1 cellular context compared by ENCODE assay signal in the genomic region with DNA sequence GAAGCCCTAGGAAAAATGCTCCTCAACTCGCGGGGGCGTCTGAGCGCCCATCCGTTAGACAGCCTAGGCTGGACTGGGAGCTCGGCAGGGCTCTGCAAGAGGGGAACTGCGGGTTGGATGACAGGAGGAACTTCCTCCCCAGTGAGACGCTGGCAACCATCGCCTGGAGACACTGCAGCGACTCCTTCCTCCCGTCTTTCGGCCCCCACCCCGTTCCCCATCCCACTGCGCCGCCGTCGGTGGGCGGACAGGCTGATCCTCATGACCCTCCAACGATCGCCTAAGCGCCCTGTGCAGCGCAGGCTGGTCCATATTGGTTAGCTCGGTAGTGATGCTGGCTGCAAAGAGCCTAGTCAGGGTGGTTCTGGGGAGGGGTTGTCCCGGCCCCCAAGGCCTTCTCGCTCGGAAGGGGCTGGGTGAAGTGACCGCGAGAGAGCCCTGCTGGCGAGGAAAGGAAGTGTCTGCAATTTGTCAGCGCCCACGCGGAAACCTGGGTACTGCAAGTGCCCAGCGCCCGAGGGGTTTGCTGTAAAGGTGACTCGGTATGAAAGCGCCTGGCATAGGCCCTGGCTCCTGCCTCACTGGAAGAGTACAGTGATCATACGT.
TF ChIP-seq lines count a peak whose summit lies in the region.

No MANE protein-coding gene starts in this region.

TF ChIP-seq in K562, 482 proteins besides CTCF, POLR2A, EP300 and RAD21 (continued from another document and continues in another):
- TF ChIP-seq, protein P1, sequence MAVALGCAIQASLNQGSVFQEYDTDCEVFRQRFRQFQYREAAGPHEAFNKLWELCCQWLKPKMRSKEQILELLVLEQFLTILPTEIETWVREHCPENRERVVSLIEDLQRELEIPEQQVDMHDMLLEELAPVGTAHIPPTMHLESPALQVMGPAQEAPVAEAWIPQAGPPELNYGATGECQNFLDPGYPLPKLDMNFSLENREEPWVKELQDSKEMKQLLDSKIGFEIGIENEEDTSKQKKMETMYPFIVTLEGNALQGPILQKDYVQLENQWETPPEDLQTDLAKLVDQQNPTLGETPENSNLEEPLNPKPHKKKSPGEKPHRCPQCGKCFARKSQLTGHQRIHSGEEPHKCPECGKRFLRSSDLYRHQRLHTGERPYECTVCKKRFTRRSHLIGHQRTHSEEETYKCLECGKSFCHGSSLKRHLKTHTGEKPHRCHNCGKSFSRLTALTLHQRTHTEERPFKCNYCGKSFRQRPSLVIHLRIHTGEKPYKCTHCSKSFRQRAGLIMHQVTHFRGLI (CRISPR knock-in tag; IDR thresholded peaks at IDR 0.05): no peak
- TF ChIP-seq PHF8 (IDR thresholded peaks at IDR 0.05; ENCODE audit: borderline replicate concordance, low read length): peak; percentile 19; the same call in 1 of the 2 replicates
- TF ChIP-seq ZNF263 (CRISPR knock-in tag; IDR thresholded peaks at IDR 0.05; ENCODE audit: borderline replicate concordance): no peak
- no peak for TF ChIP-seq CHD1 (IDR thresholded peaks at IDR 0.05; ENCODE audit: low read length)
- TF ChIP-seq, protein P2, sequence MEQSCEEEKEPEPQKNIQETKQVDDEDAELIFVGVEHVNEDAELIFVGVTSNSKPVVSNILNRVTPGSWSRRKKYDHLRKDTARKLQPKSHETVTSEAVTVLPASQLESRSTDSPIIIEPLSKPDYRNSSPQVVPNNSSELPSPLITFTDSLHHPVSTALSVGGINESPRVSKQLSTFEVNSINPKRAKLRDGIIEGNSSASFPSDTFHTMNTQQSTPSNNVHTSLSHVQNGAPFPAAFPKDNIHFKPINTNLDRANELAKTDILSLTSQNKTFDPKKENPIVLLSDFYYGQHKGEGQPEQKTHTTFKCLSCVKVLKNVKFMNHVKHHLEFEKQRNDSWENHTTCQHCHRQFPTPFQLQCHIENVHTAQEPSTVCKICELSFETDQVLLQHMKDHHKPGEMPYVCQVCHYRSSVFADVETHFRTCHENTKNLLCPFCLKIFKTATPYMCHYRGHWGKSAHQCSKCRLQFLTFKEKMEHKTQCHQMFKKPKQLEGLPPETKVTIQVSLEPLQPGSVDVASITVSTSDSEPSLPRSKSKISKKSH (CRISPR knock-in tag; IDR thresholded peaks at IDR 0.05): no peak
- TF ChIP-seq TAL1 (IDR thresholded peaks at IDR 0.05): no peak
- TF ChIP-seq ZKSCAN3 (CRISPR knock-in tag; IDR thresholded peaks at IDR 0.05): no peak
- TF ChIP-seq, protein P3, sequence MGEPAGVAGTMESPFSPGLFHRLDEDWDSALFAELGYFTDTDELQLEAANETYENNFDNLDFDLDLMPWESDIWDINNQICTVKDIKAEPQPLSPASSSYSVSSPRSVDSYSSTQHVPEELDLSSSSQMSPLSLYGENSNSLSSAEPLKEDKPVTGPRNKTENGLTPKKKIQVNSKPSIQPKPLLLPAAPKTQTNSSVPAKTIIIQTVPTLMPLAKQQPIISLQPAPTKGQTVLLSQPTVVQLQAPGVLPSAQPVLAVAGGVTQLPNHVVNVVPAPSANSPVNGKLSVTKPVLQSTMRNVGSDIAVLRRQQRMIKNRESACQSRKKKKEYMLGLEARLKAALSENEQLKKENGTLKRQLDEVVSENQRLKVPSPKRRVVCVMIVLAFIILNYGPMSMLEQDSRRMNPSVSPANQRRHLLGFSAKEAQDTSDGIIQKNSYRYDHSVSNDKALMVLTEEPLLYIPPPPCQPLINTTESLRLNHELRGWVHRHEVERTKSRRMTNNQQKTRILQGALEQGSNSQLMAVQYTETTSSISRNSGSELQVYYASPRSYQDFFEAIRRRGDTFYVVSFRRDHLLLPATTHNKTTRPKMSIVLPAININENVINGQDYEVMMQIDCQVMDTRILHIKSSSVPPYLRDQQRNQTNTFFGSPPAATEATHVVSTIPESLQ (CRISPR knock-in tag; IDR thresholded peaks at IDR 0.05): no peak
- TF ChIP-seq HDAC2 (IDR thresholded peaks at IDR 0.05): 0 out of 2 replicates have a peak, but pooled peaks have one; percentile 18
- TF ChIP-seq HDAC1 (IDR thresholded peaks at IDR 0.05): no peak
- TF ChIP-seq NCOA6 (IDR thresholded peaks at IDR 0.05): peak; percentile 63
- TF ChIP-seq YY1 (IDR thresholded peaks at IDR 0.05; ENCODE audit: borderline replicate concordance in 1 of 3, control insufficient read depth in 1 of 3, extremely low read depth in 1 of 3, insufficient read depth in 3 of 3, insufficient read length in 1 of 3, insufficient replicate concordance in 2 of 3, low read depth in 1 of 3, low read length in 2 of 3): no peak
- TF ChIP-seq, protein P4, sequence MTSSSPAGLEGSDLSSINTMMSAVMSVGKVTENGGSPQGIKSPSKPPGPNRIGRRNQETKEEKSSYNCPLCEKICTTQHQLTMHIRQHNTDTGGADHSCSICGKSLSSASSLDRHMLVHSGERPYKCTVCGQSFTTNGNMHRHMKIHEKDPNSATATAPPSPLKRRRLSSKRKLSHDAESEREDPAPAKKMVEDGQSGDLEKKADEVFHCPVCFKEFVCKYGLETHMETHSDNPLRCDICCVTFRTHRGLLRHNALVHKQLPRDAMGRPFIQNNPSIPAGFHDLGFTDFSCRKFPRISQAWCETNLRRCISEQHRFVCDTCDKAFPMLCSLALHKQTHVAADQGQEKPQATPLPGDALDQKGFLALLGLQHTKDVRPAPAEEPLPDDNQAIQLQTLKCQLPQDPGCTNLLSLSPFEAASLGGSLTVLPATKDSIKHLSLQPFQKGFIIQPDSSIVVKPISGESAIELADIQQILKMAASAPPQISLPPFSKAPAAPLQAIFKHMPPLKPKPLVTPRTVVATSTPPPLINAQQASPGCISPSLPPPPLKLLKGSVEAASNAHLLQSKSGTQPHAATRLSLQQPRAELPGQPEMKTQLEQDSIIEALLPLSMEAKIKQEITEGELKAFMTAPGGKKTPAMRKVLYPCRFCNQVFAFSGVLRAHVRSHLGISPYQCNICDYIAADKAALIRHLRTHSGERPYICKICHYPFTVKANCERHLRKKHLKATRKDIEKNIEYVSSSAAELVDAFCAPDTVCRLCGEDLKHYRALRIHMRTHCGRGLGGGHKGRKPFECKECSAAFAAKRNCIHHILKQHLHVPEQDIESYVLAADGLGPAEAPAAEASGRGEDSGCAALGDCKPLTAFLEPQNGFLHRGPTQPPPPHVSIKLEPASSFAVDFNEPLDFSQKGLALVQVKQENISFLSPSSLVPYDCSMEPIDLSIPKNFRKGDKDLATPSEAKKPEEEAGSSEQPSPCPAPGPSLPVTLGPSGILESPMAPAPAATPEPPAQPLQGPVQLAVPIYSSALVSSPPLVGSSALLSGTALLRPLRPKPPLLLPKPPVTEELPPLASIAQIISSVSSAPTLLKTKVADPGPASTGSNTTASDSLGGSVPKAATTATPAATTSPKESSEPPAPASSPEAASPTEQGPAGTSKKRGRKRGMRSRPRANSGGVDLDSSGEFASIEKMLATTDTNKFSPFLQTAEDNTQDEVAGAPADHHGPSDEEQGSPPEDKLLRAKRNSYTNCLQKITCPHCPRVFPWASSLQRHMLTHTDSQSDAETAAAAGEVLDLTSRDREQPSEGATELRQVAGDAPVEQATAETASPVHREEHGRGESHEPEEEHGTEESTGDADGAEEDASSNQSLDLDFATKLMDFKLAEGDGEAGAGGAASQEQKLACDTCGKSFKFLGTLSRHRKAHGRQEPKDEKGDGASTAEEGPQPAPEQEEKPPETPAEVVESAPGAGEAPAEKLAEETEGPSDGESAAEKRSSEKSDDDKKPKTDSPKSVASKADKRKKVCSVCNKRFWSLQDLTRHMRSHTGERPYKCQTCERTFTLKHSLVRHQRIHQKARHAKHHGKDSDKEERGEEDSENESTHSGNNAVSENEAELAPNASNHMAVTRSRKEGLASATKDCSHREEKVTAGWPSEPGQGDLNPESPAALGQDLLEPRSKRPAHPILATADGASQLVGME (CRISPR knock-in tag; IDR thresholded peaks at IDR 0.05): no peak
- no peak for TF ChIP-seq ZNF282 (CRISPR knock-in tag; IDR thresholded peaks at IDR 0.05)
- TF ChIP-seq SMARCC2 (IDR thresholded peaks at IDR 0.05; ENCODE audit: low read depth): no peak
- TF ChIP-seq, protein P5, sequence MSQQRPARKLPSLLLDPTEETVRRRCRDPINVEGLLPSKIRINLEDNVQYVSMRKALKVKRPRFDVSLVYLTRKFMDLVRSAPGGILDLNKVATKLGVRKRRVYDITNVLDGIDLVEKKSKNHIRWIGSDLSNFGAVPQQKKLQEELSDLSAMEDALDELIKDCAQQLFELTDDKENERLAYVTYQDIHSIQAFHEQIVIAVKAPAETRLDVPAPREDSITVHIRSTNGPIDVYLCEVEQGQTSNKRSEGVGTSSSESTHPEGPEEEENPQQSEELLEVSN (IDR thresholded peaks at IDR 0.05; ENCODE audit: borderline replicate concordance in 1 of 2, extremely low read depth in 1 of 2, insufficient read depth in 1 of 2, insufficient read length in 1 of 2, low read depth in 1 of 2, low read length in 1 of 2, poor library complexity in 1 of 2, severe bottlenecking in 1 of 2): no peak
- no peak for TF ChIP-seq ZNF316 (IDR thresholded peaks at IDR 0.05)
- no peak for TF ChIP-seq SMAD2 (IDR thresholded peaks at IDR 0.05; ENCODE audit: low read depth, low read length)
- TF ChIP-seq, protein P6, sequence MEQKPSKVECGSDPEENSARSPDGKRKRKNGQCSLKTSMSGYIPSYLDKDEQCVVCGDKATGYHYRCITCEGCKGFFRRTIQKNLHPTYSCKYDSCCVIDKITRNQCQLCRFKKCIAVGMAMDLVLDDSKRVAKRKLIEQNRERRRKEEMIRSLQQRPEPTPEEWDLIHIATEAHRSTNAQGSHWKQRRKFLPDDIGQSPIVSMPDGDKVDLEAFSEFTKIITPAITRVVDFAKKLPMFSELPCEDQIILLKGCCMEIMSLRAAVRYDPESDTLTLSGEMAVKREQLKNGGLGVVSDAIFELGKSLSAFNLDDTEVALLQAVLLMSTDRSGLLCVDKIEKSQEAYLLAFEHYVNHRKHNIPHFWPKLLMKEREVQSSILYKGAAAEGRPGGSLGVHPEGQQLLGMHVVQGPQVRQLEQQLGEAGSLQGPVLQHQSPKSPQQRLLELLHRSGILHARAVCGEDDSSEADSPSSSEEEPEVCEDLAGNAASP (IDR thresholded peaks at IDR 0.05): no peak
- TF ChIP-seq ZNF175 (CRISPR knock-in tag; IDR thresholded peaks at IDR 0.05; ENCODE audit: low read depth): no peak
- TF ChIP-seq MECOM (CRISPR knock-in tag; IDR thresholded peaks at IDR 0.05): no peak
- no peak for TF ChIP-seq MTF1 (CRISPR knock-in tag; IDR thresholded peaks at IDR 0.05; ENCODE audit: borderline replicate concordance)
- TF ChIP-seq, protein P7, sequence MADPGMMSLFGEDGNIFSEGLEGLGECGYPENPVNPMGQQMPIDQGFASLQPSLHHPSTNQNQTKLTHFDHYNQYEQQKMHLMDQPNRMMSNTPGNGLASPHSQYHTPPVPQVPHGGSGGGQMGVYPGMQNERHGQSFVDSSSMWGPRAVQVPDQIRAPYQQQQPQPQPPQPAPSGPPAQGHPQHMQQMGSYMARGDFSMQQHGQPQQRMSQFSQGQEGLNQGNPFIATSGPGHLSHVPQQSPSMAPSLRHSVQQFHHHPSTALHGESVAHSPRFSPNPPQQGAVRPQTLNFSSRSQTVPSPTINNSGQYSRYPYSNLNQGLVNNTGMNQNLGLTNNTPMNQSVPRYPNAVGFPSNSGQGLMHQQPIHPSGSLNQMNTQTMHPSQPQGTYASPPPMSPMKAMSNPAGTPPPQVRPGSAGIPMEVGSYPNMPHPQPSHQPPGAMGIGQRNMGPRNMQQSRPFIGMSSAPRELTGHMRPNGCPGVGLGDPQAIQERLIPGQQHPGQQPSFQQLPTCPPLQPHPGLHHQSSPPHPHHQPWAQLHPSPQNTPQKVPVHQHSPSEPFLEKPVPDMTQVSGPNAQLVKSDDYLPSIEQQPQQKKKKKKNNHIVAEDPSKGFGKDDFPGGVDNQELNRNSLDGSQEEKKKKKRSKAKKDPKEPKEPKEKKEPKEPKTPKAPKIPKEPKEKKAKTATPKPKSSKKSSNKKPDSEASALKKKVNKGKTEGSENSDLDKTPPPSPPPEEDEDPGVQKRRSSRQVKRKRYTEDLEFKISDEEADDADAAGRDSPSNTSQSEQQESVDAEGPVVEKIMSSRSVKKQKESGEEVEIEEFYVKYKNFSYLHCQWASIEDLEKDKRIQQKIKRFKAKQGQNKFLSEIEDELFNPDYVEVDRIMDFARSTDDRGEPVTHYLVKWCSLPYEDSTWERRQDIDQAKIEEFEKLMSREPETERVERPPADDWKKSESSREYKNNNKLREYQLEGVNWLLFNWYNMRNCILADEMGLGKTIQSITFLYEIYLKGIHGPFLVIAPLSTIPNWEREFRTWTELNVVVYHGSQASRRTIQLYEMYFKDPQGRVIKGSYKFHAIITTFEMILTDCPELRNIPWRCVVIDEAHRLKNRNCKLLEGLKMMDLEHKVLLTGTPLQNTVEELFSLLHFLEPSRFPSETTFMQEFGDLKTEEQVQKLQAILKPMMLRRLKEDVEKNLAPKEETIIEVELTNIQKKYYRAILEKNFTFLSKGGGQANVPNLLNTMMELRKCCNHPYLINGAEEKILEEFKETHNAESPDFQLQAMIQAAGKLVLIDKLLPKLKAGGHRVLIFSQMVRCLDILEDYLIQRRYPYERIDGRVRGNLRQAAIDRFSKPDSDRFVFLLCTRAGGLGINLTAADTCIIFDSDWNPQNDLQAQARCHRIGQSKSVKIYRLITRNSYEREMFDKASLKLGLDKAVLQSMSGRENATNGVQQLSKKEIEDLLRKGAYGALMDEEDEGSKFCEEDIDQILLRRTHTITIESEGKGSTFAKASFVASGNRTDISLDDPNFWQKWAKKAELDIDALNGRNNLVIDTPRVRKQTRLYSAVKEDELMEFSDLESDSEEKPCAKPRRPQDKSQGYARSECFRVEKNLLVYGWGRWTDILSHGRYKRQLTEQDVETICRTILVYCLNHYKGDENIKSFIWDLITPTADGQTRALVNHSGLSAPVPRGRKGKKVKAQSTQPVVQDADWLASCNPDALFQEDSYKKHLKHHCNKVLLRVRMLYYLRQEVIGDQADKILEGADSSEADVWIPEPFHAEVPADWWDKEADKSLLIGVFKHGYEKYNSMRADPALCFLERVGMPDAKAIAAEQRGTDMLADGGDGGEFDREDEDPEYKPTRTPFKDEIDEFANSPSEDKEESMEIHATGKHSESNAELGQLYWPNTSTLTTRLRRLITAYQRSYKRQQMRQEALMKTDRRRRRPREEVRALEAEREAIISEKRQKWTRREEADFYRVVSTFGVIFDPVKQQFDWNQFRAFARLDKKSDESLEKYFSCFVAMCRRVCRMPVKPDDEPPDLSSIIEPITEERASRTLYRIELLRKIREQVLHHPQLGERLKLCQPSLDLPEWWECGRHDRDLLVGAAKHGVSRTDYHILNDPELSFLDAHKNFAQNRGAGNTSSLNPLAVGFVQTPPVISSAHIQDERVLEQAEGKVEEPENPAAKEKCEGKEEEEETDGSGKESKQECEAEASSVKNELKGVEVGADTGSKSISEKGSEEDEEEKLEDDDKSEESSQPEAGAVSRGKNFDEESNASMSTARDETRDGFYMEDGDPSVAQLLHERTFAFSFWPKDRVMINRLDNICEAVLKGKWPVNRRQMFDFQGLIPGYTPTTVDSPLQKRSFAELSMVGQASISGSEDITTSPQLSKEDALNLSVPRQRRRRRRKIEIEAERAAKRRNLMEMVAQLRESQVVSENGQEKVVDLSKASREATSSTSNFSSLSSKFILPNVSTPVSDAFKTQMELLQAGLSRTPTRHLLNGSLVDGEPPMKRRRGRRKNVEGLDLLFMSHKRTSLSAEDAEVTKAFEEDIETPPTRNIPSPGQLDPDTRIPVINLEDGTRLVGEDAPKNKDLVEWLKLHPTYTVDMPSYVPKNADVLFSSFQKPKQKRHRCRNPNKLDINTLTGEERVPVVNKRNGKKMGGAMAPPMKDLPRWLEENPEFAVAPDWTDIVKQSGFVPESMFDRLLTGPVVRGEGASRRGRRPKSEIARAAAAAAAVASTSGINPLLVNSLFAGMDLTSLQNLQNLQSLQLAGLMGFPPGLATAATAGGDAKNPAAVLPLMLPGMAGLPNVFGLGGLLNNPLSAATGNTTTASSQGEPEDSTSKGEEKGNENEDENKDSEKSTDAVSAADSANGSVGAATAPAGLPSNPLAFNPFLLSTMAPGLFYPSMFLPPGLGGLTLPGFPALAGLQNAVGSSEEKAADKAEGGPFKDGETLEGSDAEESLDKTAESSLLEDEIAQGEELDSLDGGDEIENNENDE (IDR thresholded peaks at IDR 0.05; ENCODE audit: low read depth, low read length): no peak
